In genomic region chr2:121333834-121334558, GRCh38 we compare ENCODE assay signal across 14 cellular contexts. TPM values are rescaled to one million over a fixed set of nuclear protein-coding genes. Genes with fewer than 3 reads are reported as not detected.
DNase-seq lines count a peak whose midpoint lies in the region; ATAC-seq, FAIRE-seq and TF ChIP-seq lines count a peak whose summit lies in the region.
"Had no signal": no experiment of that assay in that cellular context is flagged by ENCODE, and none has a peak within 500 bp of the region (broad histone marks: within the 10 kb centered on the region; RNA-seq: fewer than 3 reads in every experiment).

No MANE protein-coding gene starts in this region.

- H3K27ac ChIP-seq in GM23338 (ENCODE audit: low read depth), result no peak overlapping the region
- H3K27ac ChIP-seq: suprapubic skin had no signal

- no peaks in the 10 kb centered on the region for H3K9me2 ChIP-seq in GM23338 (ENCODE audit: insufficient read depth)

- POLR2A ChIA-PET in GM10248 (lab: Yijun Ruan, JAX), result no interaction called here
- POLR2A ChIA-PET in HEK293T (lab: Yijun Ruan, JAX), result no interaction called here

- no peaks in the 10 kb centered on the region for H4K20me1 ChIP-seq in GM23338 (replicated peaks; ENCODE audit: insufficient read depth)

- H3K79me2 ChIP-seq in GM23338 (replicated peaks; ENCODE audit: insufficient read depth), result no peaks in the 10 kb centered on the region

- no peak for FAIRE-seq in urothelium cell line (lab: Jason Lieb, UNC)
- FAIRE-seq: endometrium had no signal

- peaks cover 29% of the 10 kb centered on the region for H3K4me1 Mint-ChIP-seq in GM23338
- H3K4me1 Mint-ChIP-seq: activated B cell treated with CpG ODN at 0.5 μM for 24 hours had no signal

- peaks cover 13% of the 10 kb centered on the region for H3K4me1 ChIP-seq in GM23338 (ENCODE audit: insufficient read depth)

- H3K4me2 ChIP-seq in GM23338, result no peak overlapping the region

- CTCF ChIA-PET in GM10248 (lab: Yijun Ruan, JAX), result interaction anchor here (1.0 to 1.9 kb wide), 4 partner anchors 10 to 22 kb away, joined by 3 to 6 read pairs (median 4); no protein-coding TSS in a partner anchor
- CTCF ChIA-PET in HEK293T (lab: Yijun Ruan, JAX), result interaction anchor here (1.3 kb wide), 1 partner anchor 23 kb away, joined by 4 read pairs; no protein-coding TSS in a partner anchor

- peaks cover 9% of the 10 kb centered on the region for H3K27me3 Mint-ChIP-seq in GM23338 (ENCODE audit: insufficient read depth, low read depth, poor library complexity)
- H3K27me3 Mint-ChIP-seq: activated B cell treated with CpG ODN at 0.5 μM for 24 hours had no signal

- TF ChIP-seq CTCF in GM10248 (IDR thresholded peaks at IDR 0.05; ENCODE audit: control extremely low read depth, extremely low read depth, low read depth, missing control alignments) (no peak), GM23338 (conservative IDR thresholded peaks at IDR 0.05; ENCODE audit: low read depth in 2 of 2) (no peak)

- no peaks in the 10 kb centered on the region for H3K27me3 ChIP-seq in GM23338 (ENCODE audit: insufficient read depth)
- H3K27me3 ChIP-seq: suprapubic skin had no signal

- H3F3A ChIP-seq in GM23338 (replicated peaks; ENCODE audit: low read depth), result no peaks in the 10 kb centered on the region

- no peak overlapping the region for H3K4me3 Mint-ChIP-seq in GM23338
- H3K4me3 Mint-ChIP-seq: activated B cell treated with CpG ODN at 0.5 μM for 24 hours had no signal

- H3K36me3 Mint-ChIP-seq in GM23338 (ENCODE audit: low read depth), result no peaks in the 10 kb centered on the region

- H3K27ac Mint-ChIP-seq in GM23338, result no peak overlapping the region
- H3K27ac Mint-ChIP-seq: activated B cell treated with CpG ODN at 0.5 μM for 24 hours had no signal

- no peak overlapping the region for H3K4me3 ChIP-seq in GM23338
- H3K4me3 ChIP-seq: suprapubic skin had no signal

- no peaks in the 10 kb centered on the region for H3K36me3 ChIP-seq in GM23338 (ENCODE audit: insufficient read depth)

- no peaks in the 10 kb centered on the region for H3K9me3 Mint-ChIP-seq in GM23338
- H3K9me3 Mint-ChIP-seq: activated B cell treated with CpG ODN at 0.5 μM for 24 hours had no signal

- H2AFZ ChIP-seq in GM23338, result no peak overlapping the region

- ATAC-seq in GM19035 (IDR thresholded peaks at IDR 0.05; ENCODE audit: unreplicated experiment) (peak; percentile 65), HG02759 (IDR thresholded peaks at IDR 0.05; ENCODE audit: unreplicated experiment) (peak; percentile 93), HG03571 (IDR thresholded peaks at IDR 0.05; ENCODE audit: unreplicated experiment) (peak; percentile 55), GM23338 (no peak)

- peak; percentile 43 for DNase-seq in GM10248 (ENCODE audit: extremely low spot score)
- no peak for DNase-seq in GM23338 (ENCODE audit: low spot score)
- DNase-seq in HEK293T (ENCODE audit: extremely low spot score), result no peak
- no peak for DNase-seq in urothelium cell line (ENCODE audit: low spot score)
- DNase-seq in EL, result no peak
- DNase-seq: activated B cell treated with CpG ODN at 0.5 μM for 24 hours, hippocampal formation, NCI-H1694, RPMI8226 had no signal

TF ChIP-seq in GM23338, 12 proteins besides CTCF, POLR2A, EP300 and RAD21:
- TF ChIP-seq NANOG (IDR thresholded peaks at IDR 0.05; ENCODE audit: borderline replicate concordance), result no peak
- TF ChIP-seq STAT1 (IDR thresholded peaks at IDR 0.05; ENCODE audit: unreplicated experiment), result no peak
- TF ChIP-seq CREB1 (CRISPR knock-in tag; IDR thresholded peaks at IDR 0.05; ENCODE audit: low read depth), result no peak
- TF ChIP-seq JUNB (IDR thresholded peaks at IDR 0.05; ENCODE audit: unreplicated experiment), result no peak
- no peak for TF ChIP-seq POLR2AphosphoS5 (IDR thresholded peaks at IDR 0.05; ENCODE audit: low read depth)
- no peak for TF ChIP-seq ZNF114 (CRISPR knock-in tag; IDR thresholded peaks at IDR 0.05)
- no peak for TF ChIP-seq REST (IDR thresholded peaks at IDR 0.05; ENCODE audit: unreplicated experiment)
- no peak for TF ChIP-seq ETS1 (IDR thresholded peaks at IDR 0.05)

TF ChIP-seq in HEK293T, 16 proteins besides CTCF, POLR2A, EP300 and RAD21:
- no peak for TF ChIP-seq ARNT (IDR thresholded peaks at IDR 0.05)
- no peak for TF ChIP-seq ELF4 (IDR thresholded peaks at IDR 0.05)
- TF ChIP-seq SP1 (IDR thresholded peaks at IDR 0.05), result no peak
- TF ChIP-seq LEF1 (IDR thresholded peaks at IDR 0.05; ENCODE audit: borderline replicate concordance), result no peak
- no peak for TF ChIP-seq NFRKB (IDR thresholded peaks at IDR 0.05)
- no peak for TF ChIP-seq SUZ12 (IDR thresholded peaks at IDR 0.05)
- TF ChIP-seq HDGF (IDR thresholded peaks at IDR 0.05; ENCODE audit: borderline replicate concordance), result no peak
- TF ChIP-seq ZNF384 (IDR thresholded peaks at IDR 0.05), result no peak
- TF ChIP-seq FOXK2 (IDR thresholded peaks at IDR 0.05), result no peak
- no peak for TF ChIP-seq PKNOX1 (IDR thresholded peaks at IDR 0.05)
- TF ChIP-seq FOXM1 (IDR thresholded peaks at IDR 0.05; ENCODE audit: borderline replicate concordance), result no peak
- no peak for TF ChIP-seq CTBP1 (IDR thresholded peaks at IDR 0.05; ENCODE audit: borderline replicate concordance)
- TF ChIP-seq BHLHE40 (IDR thresholded peaks at IDR 0.05; ENCODE audit: borderline replicate concordance), result no peak
- no peak for TF ChIP-seq L3MBTL2 (conservative IDR thresholded peaks at IDR 0.05)

RNA-seq across cellular contexts. Expression of gene TFCP2L1, which starts 49.0 kb away (rescaled TPM):
- 4.5 and 6.4 TPM in 2 replicates for total RNA-seq in GM23338 (2014; rRNA removed; shearing (Covaris generic))
- polyA plus RNA-seq in GM23338 (2016; fragmentation: Nextera tagmentation; extraction: Ambion mirVana), result 0.94 and 1.2 TPM in 2 replicates
